1 cellular context compared by ENCODE assay signal in genomic region chr1:163321311-163322305, GRCh38.
TF ChIP-seq lines count a peak whose summit lies in the region.

TSS of gene NUF2 (plus strand) at chr1:163321954. CDS start at chr1:163326052, 4,098 bp downstream.

TF ChIP-seq in HepG2, 621 proteins besides CTCF, POLR2A, EP300 and RAD21 (continued from another document and continues in another):
- TF ChIP-seq, protein P1, sequence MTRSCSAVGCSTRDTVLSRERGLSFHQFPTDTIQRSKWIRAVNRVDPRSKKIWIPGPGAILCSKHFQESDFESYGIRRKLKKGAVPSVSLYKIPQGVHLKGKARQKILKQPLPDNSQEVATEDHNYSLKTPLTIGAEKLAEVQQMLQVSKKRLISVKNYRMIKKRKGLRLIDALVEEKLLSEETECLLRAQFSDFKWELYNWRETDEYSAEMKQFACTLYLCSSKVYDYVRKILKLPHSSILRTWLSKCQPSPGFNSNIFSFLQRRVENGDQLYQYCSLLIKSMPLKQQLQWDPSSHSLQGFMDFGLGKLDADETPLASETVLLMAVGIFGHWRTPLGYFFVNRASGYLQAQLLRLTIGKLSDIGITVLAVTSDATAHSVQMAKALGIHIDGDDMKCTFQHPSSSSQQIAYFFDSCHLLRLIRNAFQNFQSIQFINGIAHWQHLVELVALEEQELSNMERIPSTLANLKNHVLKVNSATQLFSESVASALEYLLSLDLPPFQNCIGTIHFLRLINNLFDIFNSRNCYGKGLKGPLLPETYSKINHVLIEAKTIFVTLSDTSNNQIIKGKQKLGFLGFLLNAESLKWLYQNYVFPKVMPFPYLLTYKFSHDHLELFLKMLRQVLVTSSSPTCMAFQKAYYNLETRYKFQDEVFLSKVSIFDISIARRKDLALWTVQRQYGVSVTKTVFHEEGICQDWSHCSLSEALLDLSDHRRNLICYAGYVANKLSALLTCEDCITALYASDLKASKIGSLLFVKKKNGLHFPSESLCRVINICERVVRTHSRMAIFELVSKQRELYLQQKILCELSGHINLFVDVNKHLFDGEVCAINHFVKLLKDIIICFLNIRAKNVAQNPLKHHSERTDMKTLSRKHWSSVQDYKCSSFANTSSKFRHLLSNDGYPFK (CRISPR knock-in tag; IDR thresholded peaks at IDR 0.05; ENCODE audit: borderline replicate concordance) = peak; percentile 98
- TF ChIP-seq HDAC2 (CRISPR knock-in tag; IDR thresholded peaks at IDR 0.05) (peak; percentile 98), ZFX (CRISPR knock-in tag; IDR thresholded peaks at IDR 0.05; ENCODE audit: low read depth) (peak; percentile 87), ZNF780A (CRISPR knock-in tag; IDR thresholded peaks at IDR 0.05) (peak; percentile 93; the same call in 1 of the 2 replicates), CHCHD3 (CRISPR knock-in tag; IDR thresholded peaks at IDR 0.05) (peak; percentile 96), PHF21A (CRISPR knock-in tag; IDR thresholded peaks at IDR 0.05) (peak; percentile 97), ZBTB44 (CRISPR knock-in tag; IDR thresholded peaks at IDR 0.05) (peak; percentile 93; the same call in 1 of the 2 replicates), NFKB2 (CRISPR knock-in tag; IDR thresholded peaks at IDR 0.05; ENCODE audit: borderline replicate concordance) (peak; percentile 97), FOXK1 (CRISPR knock-in tag; IDR thresholded peaks at IDR 0.05; ENCODE audit: borderline replicate concordance, low read depth) (peak; percentile 99), PLSCR1 (CRISPR knock-in tag; IDR thresholded peaks at IDR 0.05; ENCODE audit: borderline replicate concordance) (no peak), ZBTB1 (CRISPR knock-in tag; IDR thresholded peaks at IDR 0.05; ENCODE audit: borderline replicate concordance) (peak; percentile 90; the same call in 1 of the 2 replicates), REPIN1 (CRISPR knock-in tag; IDR thresholded peaks at IDR 0.05; ENCODE audit: borderline replicate concordance, low read depth) (peak; percentile 100), KLF9 (CRISPR knock-in tag; IDR thresholded peaks at IDR 0.05; ENCODE audit: low read depth) (peak; percentile 90), ZNF747 (CRISPR knock-in tag; IDR thresholded peaks at IDR 0.05; ENCODE audit: borderline replicate concordance) (peak; percentile 98), MYC (CRISPR knock-in tag; IDR thresholded peaks at IDR 0.05; ENCODE audit: borderline replicate concordance) (peak; percentile 96), SRSF4 (IDR thresholded peaks at IDR 0.05; ENCODE audit: low read depth, low read length, poor library complexity, severe bottlenecking) (no peak), SETDB1 (CRISPR knock-in tag; IDR thresholded peaks at IDR 0.05; ENCODE audit: borderline replicate concordance) (0 out of 2 replicates have a peak, but pooled peaks have one; percentile 29), PPARG (CRISPR knock-in tag; conservative IDR thresholded peaks at IDR 0.05) (peak; percentile 61), TCF7 (IDR thresholded peaks at IDR 0.05; ENCODE audit: low read depth) (peak; percentile 5; the same call in 1 of the 2 replicates), ZNF331 (CRISPR knock-in tag; IDR thresholded peaks at IDR 0.05) (peak; percentile 98), ARNT2 (CRISPR knock-in tag; IDR thresholded peaks at IDR 0.05; ENCODE audit: low read depth) (peak; percentile 99), RFXAP (CRISPR knock-in tag; IDR thresholded peaks at IDR 0.05; ENCODE audit: borderline replicate concordance) (peak; percentile 94), FOXA3 (CRISPR knock-in tag; IDR thresholded peaks at IDR 0.05) (peak; percentile 89), ZBTB26 (CRISPR knock-in tag; IDR thresholded peaks at IDR 0.05; ENCODE audit: borderline replicate concordance) (peak; percentile 94), ZNF547 (CRISPR knock-in tag; IDR thresholded peaks at IDR 0.05) (peak; percentile 95), REXO4 (CRISPR knock-in tag; IDR thresholded peaks at IDR 0.05; ENCODE audit: borderline replicate concordance) (peak; percentile 61; the same call in 1 of the 2 replicates), ZNF337 (CRISPR knock-in tag; IDR thresholded peaks at IDR 0.05; ENCODE audit: borderline replicate concordance, low read depth) (0 out of 2 replicates have a peak, but pooled peaks have one; percentile 69), ONECUT2 (CRISPR knock-in tag; IDR thresholded peaks at IDR 0.05) (peak; percentile 71), BRF2 (CRISPR knock-in tag; IDR thresholded peaks at IDR 0.05) (peak; percentile 98), MAFG (CRISPR knock-in tag; IDR thresholded peaks at IDR 0.05) (peak; percentile 78; the same call in 1 of the 2 replicates), ZBTB34 (CRISPR knock-in tag; IDR thresholded peaks at IDR 0.05) (peak; percentile 87), HOXA5 (CRISPR knock-in tag; IDR thresholded peaks at IDR 0.05) (peak; percentile 98), JUND (CRISPR knock-in tag; IDR thresholded peaks at IDR 0.05) (peak; percentile 93), ZNF564 (CRISPR knock-in tag; IDR thresholded peaks at IDR 0.05) (peak; percentile 96), AGO1 (IDR thresholded peaks at IDR 0.05; ENCODE audit: low read depth, low read length, poor library complexity, severe bottlenecking) (peak; percentile 80), JDP2 (CRISPR knock-in tag; IDR thresholded peaks at IDR 0.05; ENCODE audit: borderline replicate concordance) (peak; percentile 65; the same call in 1 of the 2 replicates), PRPF4 (IDR thresholded peaks at IDR 0.05; ENCODE audit: low read depth, low read length, poor library complexity, severe bottlenecking) (no peak), TOPORS (CRISPR knock-in tag; IDR thresholded peaks at IDR 0.05) (peak; percentile 96), BCL3 (CRISPR knock-in tag; IDR thresholded peaks at IDR 0.05) (peak; percentile 92)
- TF ChIP-seq, protein P2, sequence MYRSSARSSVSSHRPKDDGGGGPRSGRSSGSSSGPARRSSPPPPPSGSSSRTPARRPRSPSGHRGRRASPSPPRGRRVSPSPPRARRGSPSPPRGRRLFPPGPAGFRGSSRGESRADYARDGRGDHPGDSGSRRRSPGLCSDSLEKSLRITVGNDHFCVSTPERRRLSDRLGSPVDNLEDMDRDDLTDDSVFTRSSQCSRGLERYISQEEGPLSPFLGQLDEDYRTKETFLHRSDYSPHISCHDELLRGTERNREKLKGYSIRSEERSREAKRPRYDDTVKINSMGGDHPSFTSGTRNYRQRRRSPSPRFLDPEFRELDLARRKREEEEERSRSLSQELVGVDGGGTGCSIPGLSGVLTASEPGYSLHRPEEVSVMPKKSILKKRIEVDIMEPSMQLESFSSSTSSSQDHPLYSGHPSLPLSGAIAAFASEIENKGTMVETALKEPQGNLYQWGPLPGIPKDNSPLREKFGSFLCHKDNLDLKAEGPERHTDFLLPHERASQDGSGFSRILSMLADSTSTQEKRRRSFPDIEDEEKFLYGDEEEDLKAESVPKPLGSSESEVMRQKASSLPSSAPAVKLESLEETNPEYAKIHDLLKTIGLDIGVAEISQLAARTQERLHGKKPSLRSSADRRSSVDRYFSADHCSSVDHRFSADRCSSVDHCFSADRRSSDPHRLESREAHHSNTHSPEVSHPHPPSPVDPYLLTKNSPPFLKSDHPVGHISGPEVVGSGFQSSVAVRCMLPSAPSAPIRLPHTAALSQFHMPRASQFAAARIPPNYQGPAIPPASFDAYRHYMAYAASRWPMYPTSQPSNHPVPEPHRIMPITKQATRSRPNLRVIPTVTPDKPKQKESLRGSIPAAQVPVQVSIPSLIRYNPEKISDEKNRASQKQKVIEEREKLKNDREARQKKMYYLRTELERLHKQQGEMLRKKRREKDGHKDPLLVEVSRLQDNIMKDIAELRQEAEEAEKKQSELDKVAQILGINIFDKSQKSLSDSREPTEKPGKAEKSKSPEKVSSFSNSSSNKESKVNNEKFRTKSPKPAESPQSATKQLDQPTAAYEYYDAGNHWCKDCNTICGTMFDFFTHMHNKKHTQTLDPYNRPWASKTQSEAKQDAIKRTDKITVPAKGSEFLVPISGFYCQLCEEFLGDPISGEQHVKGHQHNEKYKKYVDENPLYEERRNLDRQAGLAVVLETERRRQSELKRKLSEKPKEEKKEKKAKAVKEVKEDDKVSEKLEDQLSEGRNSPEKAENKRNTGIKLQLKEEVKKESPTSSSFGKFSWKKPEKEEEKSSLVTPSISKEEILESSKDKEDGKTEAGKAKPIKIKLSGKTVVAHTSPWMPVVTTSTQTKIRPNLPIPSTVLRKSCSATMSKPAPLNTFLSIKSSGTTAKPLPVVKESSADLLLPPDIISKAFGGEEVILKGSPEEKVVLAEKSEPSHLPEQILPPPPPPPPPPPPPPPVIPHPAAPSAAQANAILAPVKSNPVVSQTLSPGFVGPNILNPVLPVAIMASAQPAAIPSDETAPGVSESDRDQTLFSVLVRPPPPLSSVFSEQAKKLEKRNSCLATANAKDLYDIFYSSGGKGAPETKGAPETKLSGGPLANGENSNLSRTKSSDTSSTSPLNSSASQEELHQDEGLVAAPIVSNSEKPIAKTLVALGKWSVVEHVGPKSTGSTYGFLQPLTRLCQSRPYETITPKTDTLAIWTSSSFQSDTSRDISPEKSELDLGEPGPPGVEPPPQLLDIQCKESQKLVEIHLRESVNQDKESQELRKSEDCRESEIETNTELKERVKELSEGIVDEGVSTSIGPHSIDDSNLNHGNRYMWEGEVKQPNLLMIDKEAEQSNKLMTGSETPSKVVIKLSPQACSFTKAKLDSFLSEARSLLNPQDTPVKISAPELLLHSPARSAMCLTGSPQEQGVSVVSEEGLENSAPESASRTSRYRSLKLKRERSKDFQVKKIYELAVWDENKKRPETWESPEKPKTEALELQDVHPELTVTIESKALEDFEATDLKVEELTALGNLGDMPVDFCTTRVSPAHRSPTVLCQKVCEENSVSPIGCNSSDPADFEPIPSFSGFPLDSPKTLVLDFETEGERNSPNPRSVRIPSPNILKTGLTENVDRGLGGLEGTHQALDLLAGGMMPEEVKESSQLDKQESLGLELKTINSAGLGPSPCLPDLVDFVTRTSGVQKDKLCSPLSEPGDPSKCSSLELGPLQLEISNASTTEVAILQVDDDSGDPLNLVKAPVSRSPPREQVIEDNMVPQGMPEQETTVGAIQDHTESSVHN (CRISPR knock-in tag; IDR thresholded peaks at IDR 0.05) = peak; percentile 54; the same call in 1 of the 2 replicates
- TF ChIP-seq, protein P3, sequence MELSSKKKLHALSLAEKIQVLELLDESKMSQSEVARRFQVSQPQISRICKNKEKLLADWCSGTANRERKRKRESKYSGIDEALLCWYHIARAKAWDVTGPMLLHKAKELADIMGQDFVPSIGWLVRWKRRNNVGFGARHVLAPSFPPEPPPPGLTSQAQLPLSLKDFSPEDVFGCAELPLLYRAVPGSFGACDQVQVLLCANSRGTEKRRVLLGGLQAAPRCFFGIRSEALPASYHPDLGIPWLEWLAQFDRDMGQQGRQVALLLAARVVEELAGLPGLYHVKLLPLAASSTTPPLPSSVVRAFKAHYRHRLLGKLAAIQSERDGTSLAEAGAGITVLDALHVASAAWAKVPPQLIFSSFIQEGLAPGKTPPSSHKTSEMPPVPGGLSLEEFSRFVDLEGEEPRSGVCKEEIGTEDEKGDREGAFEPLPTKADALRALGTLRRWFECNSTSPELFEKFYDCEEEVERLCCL (CRISPR knock-in tag; IDR thresholded peaks at IDR 0.05; ENCODE audit: borderline replicate concordance) = no peak; the same call in 1 of the 2 replicates
